ENCODE assay signal across 8 cellular contexts in the genomic region with DNA sequence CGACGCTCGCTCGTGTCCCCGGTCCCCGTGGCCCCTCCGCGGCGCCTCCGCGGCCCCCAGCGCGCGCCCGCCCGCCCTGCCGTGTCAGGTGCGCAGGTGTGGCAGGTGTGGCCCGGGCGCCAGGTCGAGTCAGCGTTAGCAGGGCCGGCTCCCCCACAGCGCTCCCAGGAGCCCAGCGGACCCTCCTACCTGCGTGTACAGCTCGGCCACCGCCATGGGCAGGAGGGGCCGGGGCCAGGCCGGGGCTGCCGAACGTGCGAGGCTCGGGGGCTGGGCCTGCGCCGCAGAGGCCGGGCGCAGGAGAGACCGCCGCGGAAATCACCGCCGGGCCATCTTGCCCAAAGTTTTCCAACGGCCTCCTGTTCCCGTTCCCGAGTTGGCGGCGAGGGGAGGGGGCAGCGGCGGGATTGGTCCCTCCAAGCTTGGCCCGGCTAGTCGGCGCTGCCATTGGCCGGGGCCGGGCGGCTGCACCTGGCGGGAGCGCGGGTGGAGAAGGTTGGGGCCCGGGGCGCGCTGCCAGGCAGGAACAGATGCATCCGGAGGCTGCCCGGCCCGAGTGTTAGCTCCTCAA. TPM values are rescaled to one million over a fixed set of nuclear protein-coding genes. Genes with fewer than 3 reads are reported as not detected.
DNase-seq lines count a peak whose midpoint lies in the region; ATAC-seq and TF ChIP-seq lines count a peak whose summit lies in the region.

A gene with protein sequence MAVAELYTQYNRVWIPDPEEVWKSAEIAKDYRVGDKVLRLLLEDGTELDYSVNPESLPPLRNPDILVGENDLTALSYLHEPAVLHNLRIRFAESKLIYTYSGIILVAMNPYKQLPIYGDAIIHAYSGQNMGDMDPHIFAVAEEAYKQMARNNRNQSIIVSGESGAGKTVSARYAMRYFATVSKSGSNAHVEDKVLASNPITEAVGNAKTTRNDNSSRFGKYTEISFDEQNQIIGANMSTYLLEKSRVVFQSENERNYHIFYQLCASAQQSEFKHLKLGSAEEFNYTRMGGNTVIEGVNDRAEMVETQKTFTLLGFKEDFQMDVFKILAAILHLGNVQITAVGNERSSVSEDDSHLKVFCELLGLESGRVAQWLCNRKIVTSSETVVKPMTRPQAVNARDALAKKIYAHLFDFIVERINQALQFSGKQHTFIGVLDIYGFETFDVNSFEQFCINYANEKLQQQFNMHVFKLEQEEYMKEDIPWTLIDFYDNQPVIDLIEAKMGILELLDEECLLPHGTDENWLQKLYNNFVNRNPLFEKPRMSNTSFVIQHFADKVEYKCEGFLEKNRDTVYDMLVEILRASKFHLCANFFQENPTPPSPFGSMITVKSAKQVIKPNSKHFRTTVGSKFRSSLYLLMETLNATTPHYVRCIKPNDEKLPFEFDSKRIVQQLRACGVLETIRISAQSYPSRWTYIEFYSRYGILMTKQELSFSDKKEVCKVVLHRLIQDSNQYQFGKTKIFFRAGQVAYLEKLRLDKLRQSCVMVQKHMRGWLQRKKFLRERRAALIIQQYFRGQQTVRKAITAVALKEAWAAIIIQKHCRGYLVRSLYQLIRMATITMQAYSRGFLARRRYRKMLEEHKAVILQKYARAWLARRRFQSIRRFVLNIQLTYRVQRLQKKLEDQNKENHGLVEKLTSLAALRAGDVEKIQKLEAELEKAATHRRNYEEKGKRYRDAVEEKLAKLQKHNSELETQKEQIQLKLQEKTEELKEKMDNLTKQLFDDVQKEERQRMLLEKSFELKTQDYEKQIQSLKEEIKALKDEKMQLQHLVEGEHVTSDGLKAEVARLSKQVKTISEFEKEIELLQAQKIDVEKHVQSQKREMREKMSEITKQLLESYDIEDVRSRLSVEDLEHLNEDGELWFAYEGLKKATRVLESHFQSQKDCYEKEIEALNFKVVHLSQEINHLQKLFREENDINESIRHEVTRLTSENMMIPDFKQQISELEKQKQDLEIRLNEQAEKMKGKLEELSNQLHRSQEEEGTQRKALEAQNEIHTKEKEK (N-terminal part only) (minus strand): TSS at position 384 of the 571 bp plus-strand sequence. CDS start 168 bp downstream, at position 216.

- BruUV-seq in Panc1 (replicated peaks; lab: Mats Ljungman, UMichigan) = no TSS peak

- intact Hi-C loops in Panc1 (cut with micrococcal nuclease; ENCODE audit: unreplicated experiment) = no loop called here
- intact Hi-C loops in tibial artery (cut with DNase I; ENCODE audit: low total_unique reads) = no loop called here

- H3K27me3 Mint-ChIP-seq in CD4-positive, CD25-positive, alpha-beta regulatory T cell = peaks cover 37% of the 10 kb centered on the region
- H3K27me3 Mint-ChIP-seq in memory B cell = peaks cover 14% of the 10 kb centered on the region

- peaks cover 15% of the 10 kb centered on the region for H3K27me3 ChIP-seq in CD4-positive, CD25-positive, alpha-beta regulatory T cell (ENCODE audit: control insufficient read depth, insufficient read depth, low read length)
- H3K27me3 ChIP-seq in HL-60 (ENCODE audit: insufficient read depth, poor library complexity, severe bottlenecking) (peaks cover 18% of the 10 kb centered on the region), Panc1 (ENCODE audit: control insufficient read depth, insufficient read depth, low read length) (no peaks in the 10 kb centered on the region), tibial artery (peaks cover 0 to 37% of the 10 kb centered on the region in 2 donors)
- H3K27me3 ChIP-seq in effector memory CD4-positive, alpha-beta T cell (replicated peaks; ENCODE audit: control insufficient read depth, insufficient read depth, low read length, poor library complexity, severe bottlenecking) = peaks cover 8% of the 10 kb centered on the region

- H3K4me3 Mint-ChIP-seq in CD4-positive, CD25-positive, alpha-beta regulatory T cell = peak within 1 kb of the TSS; percentile 5 to 78 (median 59)
- peak within 1 kb of the TSS; percentile 67 for H3K4me3 Mint-ChIP-seq in memory B cell

- DNase-seq in CD4-positive, CD25-positive, alpha-beta regulatory T cell = peak in 1 of 3 donors; percentile 28
- DNase-seq in HL-60 (ENCODE audit: low read depth in 1 of 2, low spot score in 1 of 2) (no peak), Panc1 (ENCODE audit: low read depth, low spot score) (no peak), memory B cell (ENCODE audit: low spot score in 2 of 2) (peak in 1 of 2 donors; percentile 20), tibial artery (peak; percentile 48 to 76), OCI-M2 (lab: John Stamatoyannopoulos, UW; ENCODE audit: unreplicated experiment) (no peak)
- DNase-seq in effector memory CD4-positive, alpha-beta T cell = no peak

- no peaks in the 10 kb centered on the region for H3K9me3 Mint-ChIP-seq in CD4-positive, CD25-positive, alpha-beta regulatory T cell
- peaks cover 5% of the 10 kb centered on the region for H3K9me3 Mint-ChIP-seq in memory B cell

- no peak within 1 kb of the TSS for H3K4me3 ChIP-seq in CD4-positive, CD25-positive, alpha-beta regulatory T cell (ENCODE audit: low read depth, low read length)
- peak within 1 kb of the TSS; percentile 33 for H3K4me3 ChIP-seq in HL-60 (replicated peaks; ENCODE audit: insufficient read depth, low read length)
- peak within 1 kb of the TSS; percentile 53 to 61 for H3K4me3 ChIP-seq in Panc1 (ENCODE audit: low read depth in 2 of 2, low read length in 2 of 2)
- H3K4me3 ChIP-seq in effector memory CD4-positive, alpha-beta T cell (ENCODE audit: insufficient read depth, low read depth, low read length, poor library complexity, severe bottlenecking) = peak within 1 kb of the TSS; percentile 48
- peak within 1 kb of the TSS; percentile 34 to 45 for H3K4me3 ChIP-seq in tibial artery

- H3K27ac ChIP-seq in CD4-positive, CD25-positive, alpha-beta regulatory T cell (ENCODE audit: insufficient read depth, low read length, poor library complexity, severe bottlenecking) = peak within 1 kb of the TSS; percentile 23
- H3K27ac ChIP-seq in HL-60 (replicated peaks) (no peak within 1 kb of the TSS), Panc1 (ENCODE audit: low read length) (peak within 1 kb of the TSS; percentile 74), tibial artery (no peak within 1 kb of the TSS)
- no peak within 1 kb of the TSS for H3K27ac ChIP-seq in effector memory CD4-positive, alpha-beta T cell (ENCODE audit: insufficient read depth, low read length, poor library complexity, severe bottlenecking)

- no peak within 1 kb of the TSS for H3K27ac Mint-ChIP-seq in CD4-positive, CD25-positive, alpha-beta regulatory T cell
- no peak within 1 kb of the TSS for H3K27ac Mint-ChIP-seq in memory B cell

- CTCF ChIA-PET in Panc1 (lab: Charles Lee) = no interaction called here

- no peaks in the 10 kb centered on the region for H3K36me3 ChIP-seq in CD4-positive, CD25-positive, alpha-beta regulatory T cell (ENCODE audit: control insufficient read depth, insufficient read depth, low read length)
- H3K36me3 ChIP-seq in Panc1 (ENCODE audit: control insufficient read depth, insufficient read depth, low read length) (no peaks in the 10 kb centered on the region), tibial artery (no peaks in the 10 kb centered on the region)
- no peaks in the 10 kb centered on the region for H3K36me3 ChIP-seq in effector memory CD4-positive, alpha-beta T cell (ENCODE audit: control insufficient read depth, insufficient read depth, low read length)

- H3K36me3 Mint-ChIP-seq in CD4-positive, CD25-positive, alpha-beta regulatory T cell = no peaks in the 10 kb centered on the region
- no peaks in the 10 kb centered on the region for H3K36me3 Mint-ChIP-seq in memory B cell

- in situ Hi-C loops in Panc1 (cut with HindIII; ENCODE audit: low pct_unique_long_range_greater_than_20kb, low sequenced_read_pairs) = no loop called here

- peaks cover 12% of the 10 kb centered on the region for H3K4me1 ChIP-seq in CD4-positive, CD25-positive, alpha-beta regulatory T cell (ENCODE audit: control insufficient read depth, insufficient read depth, low read length, poor library complexity, severe bottlenecking)
- H3K4me1 ChIP-seq in Panc1 (ENCODE audit: control insufficient read depth, insufficient read depth, low read length) = peaks cover 30% of the 10 kb centered on the region
- H3K4me1 ChIP-seq in effector memory CD4-positive, alpha-beta T cell (ENCODE audit: control insufficient read depth, insufficient read depth, low read length, poor library complexity, severe bottlenecking) = peaks cover 6% of the 10 kb centered on the region
- H3K4me1 ChIP-seq in tibial artery = peaks cover 0 to 13% (median 11%) of the 10 kb centered on the region in 4 donors

- H3K4me1 Mint-ChIP-seq in CD4-positive, CD25-positive, alpha-beta regulatory T cell = peaks cover 0 to 23% (median 5%) of the 10 kb centered on the region in 4 donors
- H3K4me1 Mint-ChIP-seq in memory B cell = peaks cover 28% of the 10 kb centered on the region

- POLR2A ChIA-PET in Panc1 (lab: Charles Lee) = interaction anchor here (0.5 kb wide), 1 partner anchor 30 kb away, joined by 6 read pairs; no protein-coding TSS in a partner anchor

- no peaks in the 10 kb centered on the region for H3K9me3 ChIP-seq in CD4-positive, CD25-positive, alpha-beta regulatory T cell (ENCODE audit: control insufficient read depth in 2 of 2, low read length in 2 of 2)
- H3K9me3 ChIP-seq in Panc1 (ENCODE audit: control insufficient read depth, insufficient read depth, low read depth, low read length) (peaks cover 4% of the 10 kb centered on the region; the same call in 1 of the 2 replicates), tibial artery (no peaks in the 10 kb centered on the region)
- no peaks in the 10 kb centered on the region for H3K9me3 ChIP-seq in effector memory CD4-positive, alpha-beta T cell (ENCODE audit: control insufficient read depth, low read length)

- TF ChIP-seq CTCF in HL-60 (IDR thresholded peaks at IDR 0.05; ENCODE audit: insufficient read depth, low read length) (no peak), Panc1 (IDR thresholded peaks at IDR 0.05) (no peak), tibial artery (IDR thresholded peaks at IDR 0.05) (no peak)

- peak; percentile 24 to 42 for ATAC-seq in CD4-positive, CD25-positive, alpha-beta regulatory T cell (ENCODE audit: low read depth in 2 of 2)
- peak; percentile 91 for ATAC-seq in Panc1
- ATAC-seq in memory B cell (ENCODE audit: low read depth) = peak; percentile 59
- ATAC-seq in HG02870 (IDR thresholded peaks at IDR 0.05; ENCODE audit: unreplicated experiment) = no peak

RNA-seq across cellular contexts. Expression of the gene that starts here (rescaled TPM):
- total RNA-seq in CD4-positive, CD25-positive, alpha-beta regulatory T cell = 4.1 TPM
- 1 to 10 TPM in 3 of 4 donors, under 1 TPM in 1; 0.60 to 1.9 (median 1.4) TPM for polyA plus RNA-seq in CD4-positive, CD25-positive, alpha-beta regulatory T cell
- 28.2 TPM for total RNA-seq in Panc1 (2021; ENCODE audit: unreplicated experiment)
- 10.3 TPM for polyA plus RNA-seq in Panc1 (2012; ENCODE audit: insufficient read length)

Comparison
In these comparisons a context has a peak if more than half of its experiments do, and no peak if none do; other contexts are left out.
1. DNase-seq: peak in tibial artery (2 of 2); none in HL-60 (0 of 2), Panc1 (single experiment), effector memory CD4-positive, alpha-beta T cell (0 of 3) and OCI-M2 (single experiment).
2. H3K27ac ChIP-seq: peak in CD4-positive, CD25-positive, alpha-beta regulatory T cell (single experiment) and Panc1 (single experiment); none in HL-60 (single experiment), effector memory CD4-positive, alpha-beta T cell (single experiment) and tibial artery (0 of 2).